Comparison of ENCODE assay signal across 10 cellular contexts in genomic region chr9:129481424-129481823, GRCh38.
DNase-seq lines count a peak whose midpoint lies in the region; ATAC-seq and TF ChIP-seq lines count a peak whose summit lies in the region.
"Had no signal": no experiment of that assay in that cellular context is flagged by ENCODE, and none has a peak within 500 bp of the region (broad histone marks: within the 10 kb centered on the region; RNA-seq: fewer than 3 reads in every experiment).

No MANE protein-coding gene starts in this region.

- H3K9ac ChIP-seq in skeletal muscle tissue (ENCODE audit: low read depth in 1 of 3, low read length in 3 of 3), result peak overlapping the region; percentile 75 to 84 (median 79)

- H3K9me2 ChIP-seq in hepatocyte (replicated peaks; ENCODE audit: insufficient read depth), result no peaks in the 10 kb centered on the region

- peaks cover 7% of the 10 kb centered on the region for H3K79me2 ChIP-seq in hepatocyte

- H3K4me3 Mint-ChIP-seq in Calu3 (ENCODE audit: low read depth, unreplicated experiment) (peak overlapping the region; percentile 57), activated B cell treated with CpG ODN at 0.5 μM for 24 hours (peak overlapping the region; percentile 32)

- no peak for ATAC-seq in activated B cell treated with CpG ODN at 0.5 μM for 24 hours (ENCODE audit: low read depth)
- ATAC-seq in GM18502 (IDR thresholded peaks at IDR 0.05; ENCODE audit: poor library complexity, unreplicated experiment), result no peak
- no peak for ATAC-seq in HG02884 (IDR thresholded peaks at IDR 0.05; ENCODE audit: unreplicated experiment)
- ATAC-seq in GM18517 (IDR thresholded peaks at IDR 0.05; ENCODE audit: unreplicated experiment), result no peak

- no peaks in the 10 kb centered on the region for H3K9me3 Mint-ChIP-seq in Calu3 (ENCODE audit: low read depth, unreplicated experiment)
- H3K9me3 Mint-ChIP-seq in activated B cell treated with CpG ODN at 0.5 μM for 24 hours, result no peaks in the 10 kb centered on the region

- H3K27me3 Mint-ChIP-seq in Calu3 (ENCODE audit: unreplicated experiment) (no peaks in the 10 kb centered on the region), activated B cell treated with CpG ODN at 0.5 μM for 24 hours (peaks cover 33% of the 10 kb centered on the region)

- H3K4me3 ChIP-seq in hepatocyte (no peak overlapping the region), skeletal muscle tissue (ENCODE audit: low read length in 3 of 3) (peak overlapping the region in 2 of 3 donors; percentile 51 to 61)

- H3K27ac ChIP-seq in hepatocyte (peak overlapping the region; percentile 100), skeletal muscle tissue (ENCODE audit: low read depth, low read length) (peak overlapping the region; percentile 100)

- POLR2A ChIA-PET in activated B cell treated with CpG ODN at 0.5 μM for 24 hours (lab: Charles Lee), result interaction anchor here (1.0 to 3.1 kb wide), 2 partner anchors 21 to 22 kb away, joined by 3 to 22 read pairs; no protein-coding TSS in a partner anchor

- intact Hi-C loops in Calu3 (cut with micrococcal nuclease; ENCODE audit: unreplicated experiment) (loop anchor here (10.0 kb wide), 1 partner anchor 67 kb away; no protein-coding TSS in a partner anchor), activated B cell treated with CpG ODN at 0.5 μM for 24 hours (cut with micrococcal nuclease) (no loop called here)

- CTCF ChIA-PET in Calu3 (lab: Charles Lee) (interaction anchor here (1.1 kb wide), 1 partner anchor 146 kb away, joined by 4 read pairs; no protein-coding TSS in a partner anchor), activated B cell treated with CpG ODN at 0.5 μM for 24 hours (lab: Charles Lee) (no interaction called here)

- H3K36me3 Mint-ChIP-seq in Calu3 (ENCODE audit: insufficient read depth, unreplicated experiment) (peaks cover 45% of the 10 kb centered on the region), activated B cell treated with CpG ODN at 0.5 μM for 24 hours (ENCODE audit: low read depth) (no peaks in the 10 kb centered on the region)

- H4K20me1 ChIP-seq in hepatocyte (ENCODE audit: insufficient read depth, poor library complexity, severe bottlenecking), result no peaks in the 10 kb centered on the region

- H3K4me1 Mint-ChIP-seq in Calu3 (ENCODE audit: low read depth, unreplicated experiment), result peaks cover 49% of the 10 kb centered on the region
- peaks cover 20% of the 10 kb centered on the region for H3K4me1 Mint-ChIP-seq in activated B cell treated with CpG ODN at 0.5 μM for 24 hours

- H3K9me3 ChIP-seq in hepatocyte (ENCODE audit: low read depth) (no peaks in the 10 kb centered on the region), skeletal muscle tissue (ENCODE audit: control insufficient read depth in 3 of 3, low read length in 3 of 3) (no peaks in the 10 kb centered on the region)
- H3K9me3 ChIP-seq: mucosa of descending colon had no signal

- peak overlapping the region; percentile 96 for H3K4me2 ChIP-seq in hepatocyte

- H3K27me3 ChIP-seq in hepatocyte (no peaks in the 10 kb centered on the region), skeletal muscle tissue (ENCODE audit: control insufficient read depth in 3 of 3, insufficient read depth in 3 of 3, low read length in 3 of 3) (no peaks in the 10 kb centered on the region)

- TF ChIP-seq CTCF in Calu3 (IDR thresholded peaks at IDR 0.05; ENCODE audit: unreplicated experiment), result no peak
- no peak for TF ChIP-seq CTCF in activated B cell treated with CpG ODN at 0.5 μM for 24 hours (IDR thresholded peaks at IDR 0.05)
- TF ChIP-seq CTCF in hepatocyte (IDR thresholded peaks at IDR 0.05; ENCODE audit: poor library complexity), result no peak

- H3K4me1 ChIP-seq in hepatocyte (ENCODE audit: insufficient read depth) (peaks cover 68% of the 10 kb centered on the region), skeletal muscle tissue (ENCODE audit: control insufficient read depth in 3 of 3, insufficient read depth in 3 of 3, low read length in 3 of 3) (peaks cover 42 to 52% (median 46%) of the 10 kb centered on the region in 3 donors)

- 66% methylated on average over 9 of the region's 9 CpGs for WGBS in hepatocyte (ENCODE audit: low lambda C conversion rate, missing lambda C conversion rate)

- no peaks in the 10 kb centered on the region for H3K36me3 ChIP-seq in hepatocyte (replicated peaks; ENCODE audit: insufficient read depth, low read depth)
- H3K36me3 ChIP-seq in skeletal muscle tissue (ENCODE audit: control insufficient read depth in 3 of 3, insufficient read depth in 3 of 3, low read length in 3 of 3), result no peaks in the 10 kb centered on the region

- no peak overlapping the region for H2AFZ ChIP-seq in hepatocyte

- BruUV-seq in Calu3 (replicated peaks; lab: Mats Ljungman, UMichigan), result no TSS peak

- DNase-seq in Calu3 (no peak), activated B cell treated with CpG ODN at 0.5 μM for 24 hours (no peak), hepatocyte (ENCODE audit: low spot score) (peak; percentile 14), NCI-H526 (lab: John Stamatoyannopoulos, UW) (no peak)
- DNase-seq: NCI-H510A treated with DMSO at 0.1 percent for 48 hours had no signal

- peak overlapping the region; percentile 80 for H3K27ac Mint-ChIP-seq in Calu3 (ENCODE audit: unreplicated experiment)
- H3K27ac Mint-ChIP-seq in activated B cell treated with CpG ODN at 0.5 μM for 24 hours, result no peak overlapping the region
